ENCODE assay signal across 1 cellular context in genomic region chr10:14571866-14572507, GRCh38.
A peak's percentile ranks its signal among the peaks of the same experiment; 100 is the strongest.
TF ChIP-seq lines count a peak whose summit lies in the region.

No MANE protein-coding gene starts in this region.

TF ChIP-seq in HepG2, 621 proteins besides CTCF, POLR2A, EP300 and RAD21 (continued from another document and continues in another):
- TF ChIP-seq, protein P1, sequence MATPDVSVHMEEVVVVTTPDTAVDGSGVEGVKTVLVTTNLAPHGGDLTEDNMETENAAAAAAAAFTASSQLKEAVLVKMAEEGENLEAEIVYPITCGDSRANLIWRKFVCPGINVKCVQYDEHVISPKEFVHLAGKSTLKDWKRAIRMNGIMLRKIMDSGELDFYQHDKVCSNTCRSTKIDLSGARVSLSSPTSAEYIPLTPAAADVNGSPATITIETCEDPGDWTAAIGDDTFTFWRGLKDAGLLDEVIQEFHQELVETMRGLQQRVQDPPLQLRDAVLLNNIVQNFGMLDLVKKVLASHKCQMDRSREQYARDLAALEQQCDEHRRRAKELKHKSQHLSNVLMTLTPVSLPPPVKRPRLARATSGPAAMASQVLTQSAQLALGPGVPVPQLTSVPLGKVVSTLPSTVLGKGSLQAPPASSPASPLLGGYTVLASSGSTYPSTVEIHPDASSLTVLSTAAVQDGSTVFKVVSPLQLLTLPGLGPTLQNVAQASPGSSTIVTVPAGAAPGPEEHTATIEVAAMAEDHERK (CRISPR knock-in tag; IDR thresholded peaks at IDR 0.05; ENCODE audit: low read depth) = no peak
- no peak for TF ChIP-seq ZNF75D (CRISPR knock-in tag; IDR thresholded peaks at IDR 0.05; ENCODE audit: borderline replicate concordance)
- TF ChIP-seq ZFP36 (IDR thresholded peaks at IDR 0.05; ENCODE audit: borderline replicate concordance, low read depth, low read length, partially characterized antibody) = no peak
- TF ChIP-seq KAT7 (CRISPR knock-in tag; IDR thresholded peaks at IDR 0.05; ENCODE audit: borderline replicate concordance) = no peak
- no peak; the same call in 1 of the 2 replicates for TF ChIP-seq MIER3 (CRISPR knock-in tag; IDR thresholded peaks at IDR 0.05; ENCODE audit: borderline replicate concordance)
- TF ChIP-seq ZNF547 (CRISPR knock-in tag; IDR thresholded peaks at IDR 0.05) = peak; percentile 58; the same call in 1 of the 2 replicates
- TF ChIP-seq MIER2 (CRISPR knock-in tag; IDR thresholded peaks at IDR 0.05) = 0 out of 2 replicates have a peak, but pooled peaks have one; percentile 57
- TF ChIP-seq, protein P2, sequence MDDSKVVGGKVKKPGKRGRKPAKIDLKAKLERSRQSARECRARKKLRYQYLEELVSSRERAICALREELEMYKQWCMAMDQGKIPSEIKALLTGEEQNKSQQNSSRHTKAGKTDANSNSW (CRISPR knock-in tag; IDR thresholded peaks at IDR 0.05; ENCODE audit: borderline replicate concordance) = no peak
- TF ChIP-seq, protein P3, sequence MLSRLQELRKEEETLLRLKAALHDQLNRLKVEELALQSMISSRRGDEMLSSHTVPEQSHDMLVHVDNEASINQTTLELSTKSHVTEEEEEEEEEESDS (CRISPR knock-in tag; IDR thresholded peaks at IDR 0.05; ENCODE audit: borderline replicate concordance) = no peak
- TF ChIP-seq CBFB (CRISPR knock-in tag; IDR thresholded peaks at IDR 0.05) = 0 out of 2 replicates have a peak, but pooled peaks have one; percentile 43
- TF ChIP-seq ZSCAN9 (CRISPR knock-in tag; IDR thresholded peaks at IDR 0.05; ENCODE audit: borderline replicate concordance) = no peak
- peak; percentile 35 for TF ChIP-seq MED8 (CRISPR knock-in tag; IDR thresholded peaks at IDR 0.05; ENCODE audit: insufficient replicate concordance)
- TF ChIP-seq NR1H2 (CRISPR knock-in tag; IDR thresholded peaks at IDR 0.05; ENCODE audit: borderline replicate concordance, low read depth) = no peak
- TF ChIP-seq FOXK2 (IDR thresholded peaks at IDR 0.05) = no peak
- TF ChIP-seq, protein P4, sequence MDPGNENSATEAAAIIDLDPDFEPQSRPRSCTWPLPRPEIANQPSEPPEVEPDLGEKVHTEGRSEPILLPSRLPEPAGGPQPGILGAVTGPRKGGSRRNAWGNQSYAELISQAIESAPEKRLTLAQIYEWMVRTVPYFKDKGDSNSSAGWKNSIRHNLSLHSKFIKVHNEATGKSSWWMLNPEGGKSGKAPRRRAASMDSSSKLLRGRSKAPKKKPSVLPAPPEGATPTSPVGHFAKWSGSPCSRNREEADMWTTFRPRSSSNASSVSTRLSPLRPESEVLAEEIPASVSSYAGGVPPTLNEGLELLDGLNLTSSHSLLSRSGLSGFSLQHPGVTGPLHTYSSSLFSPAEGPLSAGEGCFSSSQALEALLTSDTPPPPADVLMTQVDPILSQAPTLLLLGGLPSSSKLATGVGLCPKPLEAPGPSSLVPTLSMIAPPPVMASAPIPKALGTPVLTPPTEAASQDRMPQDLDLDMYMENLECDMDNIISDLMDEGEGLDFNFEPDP (CRISPR knock-in tag; conservative IDR thresholded peaks at IDR 0.05) = no peak
- no peak for TF ChIP-seq MTERF4 (CRISPR knock-in tag; IDR thresholded peaks at IDR 0.05)
- TF ChIP-seq, protein P5, sequence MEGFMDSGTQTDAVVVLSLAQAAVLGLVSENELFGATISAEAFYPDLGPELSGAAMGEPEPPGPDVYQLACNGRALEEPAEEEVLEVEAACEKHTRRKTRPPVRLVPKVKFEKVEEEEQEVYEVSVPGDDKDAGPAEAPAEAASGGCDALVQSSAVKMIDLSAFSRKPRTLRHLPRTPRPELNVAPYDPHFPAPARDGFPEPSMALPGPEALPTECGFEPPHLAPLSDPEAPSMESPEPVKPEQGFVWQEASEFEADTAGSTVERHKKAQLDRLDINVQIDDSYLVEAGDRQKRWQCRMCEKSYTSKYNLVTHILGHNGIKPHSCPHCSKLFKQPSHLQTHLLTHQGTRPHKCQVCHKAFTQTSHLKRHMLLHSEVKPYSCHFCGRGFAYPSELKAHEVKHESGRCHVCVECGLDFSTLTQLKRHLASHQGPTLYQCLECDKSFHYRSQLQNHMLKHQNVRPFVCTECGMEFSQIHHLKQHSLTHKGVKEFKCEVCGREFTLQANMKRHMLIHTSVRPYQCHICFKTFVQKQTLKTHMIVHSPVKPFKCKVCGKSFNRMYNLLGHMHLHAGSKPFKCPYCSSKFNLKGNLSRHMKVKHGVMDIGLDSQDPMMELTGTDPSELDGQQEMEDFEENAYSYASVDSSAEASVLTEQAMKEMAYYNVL (CRISPR knock-in tag; IDR thresholded peaks at IDR 0.05; ENCODE audit: borderline replicate concordance) = peak; percentile 85; the same call in 1 of the 2 replicates
- peak; percentile 96 for TF ChIP-seq HDAC2 (CRISPR knock-in tag; IDR thresholded peaks at IDR 0.05)
- 0 out of 2 replicates have a peak, but pooled peaks have one; percentile 26 for TF ChIP-seq KDM6A (CRISPR knock-in tag; IDR thresholded peaks at IDR 0.05; ENCODE audit: low read depth)
- TF ChIP-seq ZNF652 (CRISPR knock-in tag; IDR thresholded peaks at IDR 0.05; ENCODE audit: borderline replicate concordance, low read depth) = no peak
- peak; percentile 52; the same call in 1 of the 2 replicates for TF ChIP-seq NFKBIZ (CRISPR knock-in tag; IDR thresholded peaks at IDR 0.05)
- TF ChIP-seq SATB2 (CRISPR knock-in tag; IDR thresholded peaks at IDR 0.05) = no peak
- TF ChIP-seq IKZF4 (CRISPR knock-in tag; IDR thresholded peaks at IDR 0.05; ENCODE audit: borderline replicate concordance, low read depth, not compliant biosample characterization) = no peak
- no peak for TF ChIP-seq DDIT3 (CRISPR knock-in tag; IDR thresholded peaks at IDR 0.05)
- TF ChIP-seq PHB2 (IDR thresholded peaks at IDR 0.05; ENCODE audit: partially characterized antibody) = no peak
- TF ChIP-seq ZNF260 (CRISPR knock-in tag; IDR thresholded peaks at IDR 0.05; ENCODE audit: borderline replicate concordance, low read depth) = no peak
- no peak for TF ChIP-seq ZNF562 (CRISPR knock-in tag; IDR thresholded peaks at IDR 0.05; ENCODE audit: borderline replicate concordance)
- no peak for TF ChIP-seq CENPBD1 (CRISPR knock-in tag; IDR thresholded peaks at IDR 0.05; ENCODE audit: borderline replicate concordance, low read depth)
- no peak for TF ChIP-seq ZBTB49 (CRISPR knock-in tag; IDR thresholded peaks at IDR 0.05; ENCODE audit: borderline replicate concordance)
- peak; percentile 57 for TF ChIP-seq ZBTB21 (CRISPR knock-in tag; IDR thresholded peaks at IDR 0.05)
- TF ChIP-seq ZFP90 (CRISPR knock-in tag; IDR thresholded peaks at IDR 0.05; ENCODE audit: borderline replicate concordance) = no peak; the same call in 1 of the 2 replicates
- peak; percentile 91 for TF ChIP-seq FOXP4 (CRISPR knock-in tag; IDR thresholded peaks at IDR 0.05)
- TF ChIP-seq CC2D1A (CRISPR knock-in tag; IDR thresholded peaks at IDR 0.05) = no peak
- TF ChIP-seq SMAD3 (CRISPR knock-in tag; IDR thresholded peaks at IDR 0.05) = no peak
- peak; percentile 76; the same call in 1 of the 2 replicates for TF ChIP-seq NCOR1 (IDR thresholded peaks at IDR 0.05; ENCODE audit: borderline replicate concordance, low read length)
- TF ChIP-seq MTA3 (CRISPR knock-in tag; IDR thresholded peaks at IDR 0.05) = no peak
- TF ChIP-seq ZFP36L2 (CRISPR knock-in tag; IDR thresholded peaks at IDR 0.05) = peak; percentile 63; the same call in 1 of the 2 replicates
- peak; percentile 82 for TF ChIP-seq TBX2 (CRISPR knock-in tag; IDR thresholded peaks at IDR 0.05; ENCODE audit: borderline replicate concordance)
- no peak for TF ChIP-seq PAX8 (CRISPR knock-in tag; IDR thresholded peaks at IDR 0.05; ENCODE audit: borderline replicate concordance)
- no peak for TF ChIP-seq SALL2 (CRISPR knock-in tag; IDR thresholded peaks at IDR 0.05)
- TF ChIP-seq ADNP (CRISPR knock-in tag; IDR thresholded peaks at IDR 0.05) = no peak
- TF ChIP-seq TEAD3 (CRISPR knock-in tag; optimal IDR thresholded peaks at IDR 0.05; ENCODE audit: borderline replicate concordance) = peak; percentile 64
- no peak for TF ChIP-seq SMAD9 (CRISPR knock-in tag; IDR thresholded peaks at IDR 0.05)
- peak; percentile 28; the same call in 1 of the 2 replicates for TF ChIP-seq DRAP1 (CRISPR knock-in tag; IDR thresholded peaks at IDR 0.05)
- no peak for TF ChIP-seq GABPA (IDR thresholded peaks at IDR 0.05; ENCODE audit: low read depth, low read length)
- TF ChIP-seq GABPA (CRISPR knock-in tag; IDR thresholded peaks at IDR 0.05; ENCODE audit: low read depth) = no peak
- TF ChIP-seq ZC3H13 (CRISPR knock-in tag; IDR thresholded peaks at IDR 0.05) = no peak
- no peak for TF ChIP-seq SRSF9 (IDR thresholded peaks at IDR 0.05; ENCODE audit: borderline replicate concordance, insufficient read depth, low read depth, low read length, poor library complexity, severe bottlenecking)
- TF ChIP-seq EED (CRISPR knock-in tag; IDR thresholded peaks at IDR 0.05) = no peak
- no peak for TF ChIP-seq ZBTB2 (CRISPR knock-in tag; IDR thresholded peaks at IDR 0.05; ENCODE audit: low read depth)
- TF ChIP-seq JUNB (CRISPR knock-in tag; IDR thresholded peaks at IDR 0.05; ENCODE audit: borderline replicate concordance) = no peak
- TF ChIP-seq RFX3 (CRISPR knock-in tag; IDR thresholded peaks at IDR 0.05) = no peak
- no peak for TF ChIP-seq ATF7-NPFF (CRISPR knock-in tag; IDR thresholded peaks at IDR 0.05; ENCODE audit: low read depth)
- no peak for TF ChIP-seq RAD51 (IDR thresholded peaks at IDR 0.05; ENCODE audit: borderline replicate concordance)
- TF ChIP-seq ZNF33B (CRISPR knock-in tag; IDR thresholded peaks at IDR 0.05) = no peak
- TF ChIP-seq GATAD2A (CRISPR knock-in tag; IDR thresholded peaks at IDR 0.05) = peak; percentile 91
- peak; percentile 78 for TF ChIP-seq HOXA3 (CRISPR knock-in tag; IDR thresholded peaks at IDR 0.05)
- TF ChIP-seq ZFP36L1 (CRISPR knock-in tag; IDR thresholded peaks at IDR 0.05) = no peak
- TF ChIP-seq CREB1 (IDR thresholded peaks at IDR 0.05) = no peak
- TF ChIP-seq CREB1 (CRISPR knock-in tag; IDR thresholded peaks at IDR 0.05) = peak; percentile 79
- TF ChIP-seq ISL2 (CRISPR knock-in tag; IDR thresholded peaks at IDR 0.05) = peak; percentile 68
